1 cellular context compared by ENCODE assay signal in the genomic region with DNA sequence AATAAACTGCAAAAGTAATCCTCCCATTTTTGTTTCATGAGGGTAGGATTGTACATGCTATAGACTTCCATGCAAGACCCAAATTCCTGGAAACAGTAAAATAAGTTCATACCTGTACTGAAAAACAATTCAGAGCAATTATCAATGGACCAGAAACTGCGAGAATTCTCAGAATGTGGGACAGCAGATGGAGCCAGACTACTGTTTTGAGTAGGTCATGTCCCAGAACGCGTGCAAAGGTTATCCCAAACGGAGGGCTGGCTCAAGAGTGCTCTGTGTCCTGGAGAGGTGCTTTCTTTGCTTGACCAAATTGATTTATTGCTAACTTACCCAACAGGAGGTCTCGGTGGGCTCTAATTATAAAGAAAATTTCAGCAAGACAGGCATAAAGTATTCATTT.
TF ChIP-seq lines count a peak whose summit lies in the region.

No MANE protein-coding gene starts in this region.

TF ChIP-seq in H1, 55 proteins besides CTCF, POLR2A, EP300 and RAD21:
- TF ChIP-seq NANOG (IDR thresholded peaks at IDR 0.05; ENCODE audit: insufficient read depth, low read depth, low read length, poor library complexity, severe bottlenecking) (no peak), CBX8 (IDR thresholded peaks at IDR 0.05; ENCODE audit: borderline replicate concordance, low read depth, low read length) (no peak), CHD1 (IDR thresholded peaks at IDR 0.05; ENCODE audit: low read depth, low read length) (no peak), CREB1 (IDR thresholded peaks at IDR 0.05) (no peak), HDAC6 (IDR thresholded peaks at IDR 0.05; ENCODE audit: low read depth, low read length) (no peak), BRCA1 (IDR thresholded peaks at IDR 0.05; ENCODE audit: low read depth, low read length) (no peak), TAF7 (optimal IDR thresholded peaks at IDR 0.05; ENCODE audit: borderline replicate concordance, low read depth, low read length) (no peak), SP1 (IDR thresholded peaks at IDR 0.05; ENCODE audit: low read depth, low read length) (no peak), RXRA (IDR thresholded peaks at IDR 0.05; ENCODE audit: insufficient read depth, low read depth, low read length) (no peak), KDM5A (IDR thresholded peaks at IDR 0.05; ENCODE audit: low read length) (no peak), KDM1A (IDR thresholded peaks at IDR 0.05; ENCODE audit: borderline replicate concordance, low read length) (no peak), SRF (IDR thresholded peaks at IDR 0.05; ENCODE audit: low read depth, low read length) (no peak)
- TF ChIP-seq, protein P1, sequence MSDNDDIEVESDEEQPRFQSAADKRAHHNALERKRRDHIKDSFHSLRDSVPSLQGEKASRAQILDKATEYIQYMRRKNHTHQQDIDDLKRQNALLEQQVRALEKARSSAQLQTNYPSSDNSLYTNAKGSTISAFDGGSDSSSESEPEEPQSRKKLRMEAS (IDR thresholded peaks at IDR 0.05), result no peak
